29 cellular contexts compared by ENCODE assay signal in the genomic region with DNA sequence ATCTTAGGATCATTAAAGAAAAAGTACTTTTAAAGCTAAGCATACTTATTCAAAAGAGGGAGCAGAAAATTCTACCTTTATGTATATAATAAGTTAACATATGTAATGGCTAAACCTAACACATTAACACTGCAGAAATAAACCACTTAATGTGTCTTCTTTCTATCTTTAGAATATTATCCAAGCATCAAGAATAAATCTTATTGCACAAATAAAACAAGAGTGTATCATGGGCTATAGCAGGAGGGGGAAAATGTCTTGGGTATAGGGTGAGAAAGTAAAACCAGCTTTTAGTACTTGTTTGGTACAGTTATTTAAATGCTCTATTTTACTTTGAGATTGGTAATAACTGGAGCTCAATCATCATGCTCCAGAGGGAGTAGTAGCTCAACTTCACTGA. TPM values are rescaled to one million over a fixed set of nuclear protein-coding genes. Genes with fewer than 3 reads are reported as not detected.
A peak's percentile ranks its signal among the peaks of the same experiment; 100 is the strongest.
DNase-seq lines count a peak whose midpoint lies in the region; ATAC-seq and TF ChIP-seq lines count a peak whose summit lies in the region.
"Had no signal": no experiment of that assay in that cellular context is flagged by ENCODE, and none has a peak within 500 bp of the region (broad histone marks: within the 10 kb centered on the region; RNA-seq: fewer than 3 reads in every experiment).

No MANE protein-coding gene starts in this region.

- H3K27ac ChIP-seq in CD4-positive, alpha-beta T cell (ENCODE audit: low read depth, low read length): no peak overlapping the region
- H3K27ac ChIP-seq: brain microvascular endothelial cell, dorsolateral prefrontal cortex, esophagus muscularis mucosa, left lung, neural progenitor cell, parathyroid adenoma, stomach, vagina had no signal

- no peak for TF ChIP-seq CTCF in CD4-positive, alpha-beta T cell (IDR thresholded peaks at IDR 0.05)
- TF ChIP-seq CTCF in activated CD8-positive, alpha-beta T cell treated with anti-CD3 and anti-CD28 coated beads for 36 hours (IDR thresholded peaks at IDR 0.05): no peak
- no peak for TF ChIP-seq CTCF in natural killer cell (IDR thresholded peaks at IDR 0.05)

- peaks cover 43% of the 10 kb centered on the region for H3K36me3 Mint-ChIP-seq in activated CD4-positive, alpha-beta memory T cell treated with anti-CD3 and anti-CD28 coated beads for 36 hours
- H3K36me3 Mint-ChIP-seq in activated CD4-positive, alpha-beta memory T cell treated with anti-CD3 and anti-CD28 coated beads, Interleukin-2, amount 10 ng/mL, durations not matched to agents 7 days and 5 days (ENCODE audit: low read depth): peaks cover 61% of the 10 kb centered on the region
- H3K36me3 Mint-ChIP-seq in CD4-positive, alpha-beta T cell (ENCODE audit: low read depth): peaks cover 49% of the 10 kb centered on the region
- peaks cover 75% of the 10 kb centered on the region for H3K36me3 Mint-ChIP-seq in activated CD8-positive, alpha-beta T cell treated with anti-CD3 and anti-CD28 coated beads for 36 hours (ENCODE audit: low read depth)
- peaks cover 0 to 33% (median 19%) of the 10 kb centered on the region in 3 donors for H3K36me3 Mint-ChIP-seq in naive thymus-derived CD8-positive, alpha-beta T cell
- H3K36me3 Mint-ChIP-seq in natural killer cell: no peaks in the 10 kb centered on the region
- H3K36me3 Mint-ChIP-seq: memory B cell had no signal

- no peaks in the 10 kb centered on the region for H3K27me3 ChIP-seq in CD4-positive, alpha-beta T cell (ENCODE audit: control insufficient read depth, insufficient read depth, low read length)
- H3K27me3 ChIP-seq: brain microvascular endothelial cell, dorsolateral prefrontal cortex, esophagus muscularis mucosa, left lung, neural progenitor cell, stomach, vagina had no signal

- no peak for ATAC-seq in CD4-positive, alpha-beta T cell (ENCODE audit: poor library complexity)
- ATAC-seq in activated CD8-positive, alpha-beta T cell treated with anti-CD3 and anti-CD28 coated beads for 36 hours: no peak
- ATAC-seq in naive thymus-derived CD8-positive, alpha-beta T cell: no peak
- ATAC-seq in natural killer cell: no peak
- ATAC-seq: HepG2, left lung had no signal

- H3K4me3 Mint-ChIP-seq in activated CD4-positive, alpha-beta memory T cell treated with anti-CD3 and anti-CD28 coated beads for 36 hours: peak overlapping the region; percentile 30
- no peak overlapping the region for H3K4me3 Mint-ChIP-seq in activated CD4-positive, alpha-beta memory T cell treated with anti-CD3 and anti-CD28 coated beads, Interleukin-2, amount 10 ng/mL, durations not matched to agents 7 days and 5 days
- H3K4me3 Mint-ChIP-seq in CD4-positive, alpha-beta T cell: peak overlapping the region; percentile 23
- peak overlapping the region; percentile 38 for H3K4me3 Mint-ChIP-seq in activated CD8-positive, alpha-beta T cell treated with anti-CD3 and anti-CD28 coated beads for 36 hours
- H3K4me3 Mint-ChIP-seq in naive thymus-derived CD8-positive, alpha-beta T cell: peak overlapping the region in 6 of 10 donors; percentile 19 to 73 (median 48)
- H3K4me3 Mint-ChIP-seq in natural killer cell: no peak overlapping the region
- H3K4me3 Mint-ChIP-seq: activated CD8-positive, alpha-beta memory T cell treated with anti-CD3 and anti-CD28 coated beads, Interleukin-2, amount 10 ng/mL, durations not matched to agents 7 days and 5 days; memory B cell; neural progenitor cell had no signal

- POLR2A ChIA-PET in activated CD4-positive, alpha-beta memory T cell treated with anti-CD3 and anti-CD28 coated beads for 36 hours (lab: Charles Lee): interaction anchor here (0.9 to 2.7 kb wide), 2 partner anchors 9 to 13 kb away, joined by 4 to 10 read pairs; no protein-coding TSS in a partner anchor
- POLR2A ChIA-PET in activated CD4-positive, alpha-beta memory T cell treated with anti-CD3 and anti-CD28 coated beads, Interleukin-2, amount 10 ng/mL, durations not matched to agents 7 days and 5 days (lab: Charles Lee): interaction anchor here (1.2 to 4.9 kb wide), 4 partner anchors 9 to 161 kb away, joined by 3 to 19 read pairs (median 5); no protein-coding TSS in a partner anchor
- POLR2A ChIA-PET in CD4-positive, alpha-beta T cell (lab: Charles Lee): interaction anchor here (0.6 to 4.9 kb wide), 6 partner anchors 9 to 236 kb away, joined by 4 to 27 read pairs (median 4); no protein-coding TSS in a partner anchor
- POLR2A ChIA-PET in activated CD8-positive, alpha-beta T cell treated with anti-CD3 and anti-CD28 coated beads for 36 hours (lab: Charles Lee): interaction anchor here (1.3 to 3.0 kb wide), 4 partner anchors 9 to 154 kb away, joined by 3 to 8 read pairs (median 6); no protein-coding TSS in a partner anchor
- POLR2A ChIA-PET in naive thymus-derived CD8-positive, alpha-beta T cell (lab: Charles Lee): interaction anchor here (1.0 to 1.4 kb wide), 2 partner anchors 9 to 16 kb away, joined by 4 read pairs; no protein-coding TSS in a partner anchor

- peaks cover 94% of the 10 kb centered on the region for H3K4me1 Mint-ChIP-seq in activated CD4-positive, alpha-beta memory T cell treated with anti-CD3 and anti-CD28 coated beads for 36 hours (ENCODE audit: low read depth)
- H3K4me1 Mint-ChIP-seq in activated CD4-positive, alpha-beta memory T cell treated with anti-CD3 and anti-CD28 coated beads, Interleukin-2, amount 10 ng/mL, durations not matched to agents 7 days and 5 days: peaks cover 71% of the 10 kb centered on the region
- H3K4me1 Mint-ChIP-seq in CD4-positive, alpha-beta T cell (ENCODE audit: low read depth): peaks cover 92% of the 10 kb centered on the region
- H3K4me1 Mint-ChIP-seq in activated CD8-positive, alpha-beta T cell treated with anti-CD3 and anti-CD28 coated beads for 36 hours (ENCODE audit: low read depth): peaks cover 91% of the 10 kb centered on the region
- H3K4me1 Mint-ChIP-seq in naive thymus-derived CD8-positive, alpha-beta T cell: peaks cover 49 to 89% (median 80%) of the 10 kb centered on the region in 4 donors
- H3K4me1 Mint-ChIP-seq in natural killer cell: peaks cover 15 to 17% of the 10 kb centered on the region in 2 donors
- H3K4me1 Mint-ChIP-seq: memory B cell had no signal

- no peaks in the 10 kb centered on the region for H3K9me3 ChIP-seq in CD4-positive, alpha-beta T cell (ENCODE audit: control insufficient read depth, low read length)
- H3K9me3 ChIP-seq: Caco-2, esophagus muscularis mucosa, left lung, stomach, vagina had no signal

- no peak for DNase-seq in activated CD4-positive, alpha-beta memory T cell treated with anti-CD3 and anti-CD28 coated beads for 36 hours
- no peak for DNase-seq in activated CD4-positive, alpha-beta memory T cell treated with anti-CD3 and anti-CD28 coated beads, Interleukin-2, amount 10 ng/mL, durations not matched to agents 7 days and 5 days
- no peak for DNase-seq in CD4-positive, alpha-beta T cell
- DNase-seq in activated CD8-positive, alpha-beta T cell treated with anti-CD3 and anti-CD28 coated beads for 36 hours: no peak
- no peak for DNase-seq in naive thymus-derived CD8-positive, alpha-beta T cell
- DNase-seq in activated CD4-positive, CD25-positive, alpha-beta regulatory T cell treated with anti-CD3 and anti-CD28 coated beads, Interleukin-2, amount 50 U/mL, for 72 hours: no peak
- no peak for DNase-seq in mucosa of gallbladder (ENCODE audit: low spot score)
- no peak for DNase-seq in natural killer cell
- DNase-seq: activated CD8-positive, alpha-beta memory T cell treated with anti-CD3 and anti-CD28 coated beads, Interleukin-2, amount 10 ng/mL, durations not matched to agents 7 days and 5 days; activated effector memory CD4-positive, alpha-beta T cell treated with Interleukin-2 at 50 U/mL for 16 hours; amygdala; brain microvascular endothelial cell; Caco-2; cerebellar nuclear complex; dorsolateral prefrontal cortex; foreskin fibroblast; left lung; MM.1S; NCI-H1105 treated with DMSO at 0.1 percent for 48 hours; NCI-H187 treated with DMSO at 0.1 percent for 48 hours; NCI-H2171; RPMI8226; stomach had no signal

- intact Hi-C loops in activated CD4-positive, alpha-beta memory T cell treated with anti-CD3 and anti-CD28 coated beads for 36 hours (cut with micrococcal nuclease): loop anchor here (5.0 kb wide), 4 partner anchors 34 to 1336 kb away; no protein-coding TSS in a partner anchor
- intact Hi-C loops in CD4-positive, alpha-beta T cell (cut with DNase I, micrococcal nuclease): loop anchor here in 1 of 2 experiments (2.0 kb wide), 1 partner anchor 13 kb away; no protein-coding TSS in a partner anchor
- intact Hi-C loops in activated CD8-positive, alpha-beta T cell treated with anti-CD3 and anti-CD28 coated beads for 36 hours (cut with micrococcal nuclease): loop anchor here (5.0 kb wide), 2 partner anchors 34 to 154 kb away; no protein-coding TSS in a partner anchor
- intact Hi-C loops in natural killer cell (cut with micrococcal nuclease): no loop called here

- H3K27ac Mint-ChIP-seq in activated CD4-positive, alpha-beta memory T cell treated with anti-CD3 and anti-CD28 coated beads for 36 hours: peak overlapping the region; percentile 83
- H3K27ac Mint-ChIP-seq in activated CD4-positive, alpha-beta memory T cell treated with anti-CD3 and anti-CD28 coated beads, Interleukin-2, amount 10 ng/mL, durations not matched to agents 7 days and 5 days: no peak overlapping the region
- H3K27ac Mint-ChIP-seq in CD4-positive, alpha-beta T cell: peak overlapping the region; percentile 69
- peak overlapping the region; percentile 91 for H3K27ac Mint-ChIP-seq in activated CD8-positive, alpha-beta T cell treated with anti-CD3 and anti-CD28 coated beads for 36 hours
- H3K27ac Mint-ChIP-seq in naive thymus-derived CD8-positive, alpha-beta T cell: peak overlapping the region in 7 of 10 donors; percentile 7 to 95 (median 47)
- no peak overlapping the region for H3K27ac Mint-ChIP-seq in natural killer cell
- H3K27ac Mint-ChIP-seq: activated CD8-positive, alpha-beta memory T cell treated with anti-CD3 and anti-CD28 coated beads, Interleukin-2, amount 10 ng/mL, durations not matched to agents 7 days and 5 days; memory B cell; neural progenitor cell had no signal

- no peaks in the 10 kb centered on the region for H3K9me3 Mint-ChIP-seq in activated CD4-positive, alpha-beta memory T cell treated with anti-CD3 and anti-CD28 coated beads for 36 hours
- H3K9me3 Mint-ChIP-seq in activated CD4-positive, alpha-beta memory T cell treated with anti-CD3 and anti-CD28 coated beads, Interleukin-2, amount 10 ng/mL, durations not matched to agents 7 days and 5 days: no peaks in the 10 kb centered on the region
- H3K9me3 Mint-ChIP-seq in CD4-positive, alpha-beta T cell: no peaks in the 10 kb centered on the region
- H3K9me3 Mint-ChIP-seq in activated CD8-positive, alpha-beta T cell treated with anti-CD3 and anti-CD28 coated beads for 36 hours: no peaks in the 10 kb centered on the region
- H3K9me3 Mint-ChIP-seq in naive thymus-derived CD8-positive, alpha-beta T cell: peaks cover 0 to under 1% (median 0%) of the 10 kb centered on the region in 9 donors
- no peaks in the 10 kb centered on the region for H3K9me3 Mint-ChIP-seq in natural killer cell
- H3K9me3 Mint-ChIP-seq: memory B cell, neural progenitor cell had no signal

- no peaks in the 10 kb centered on the region for H3K27me3 Mint-ChIP-seq in activated CD4-positive, alpha-beta memory T cell treated with anti-CD3 and anti-CD28 coated beads for 36 hours
- H3K27me3 Mint-ChIP-seq in activated CD4-positive, alpha-beta memory T cell treated with anti-CD3 and anti-CD28 coated beads, Interleukin-2, amount 10 ng/mL, durations not matched to agents 7 days and 5 days: no peaks in the 10 kb centered on the region
- H3K27me3 Mint-ChIP-seq in CD4-positive, alpha-beta T cell: no peaks in the 10 kb centered on the region
- no peaks in the 10 kb centered on the region for H3K27me3 Mint-ChIP-seq in activated CD8-positive, alpha-beta T cell treated with anti-CD3 and anti-CD28 coated beads for 36 hours
- no peaks in the 10 kb centered on the region for H3K27me3 Mint-ChIP-seq in naive thymus-derived CD8-positive, alpha-beta T cell
- H3K27me3 Mint-ChIP-seq in natural killer cell (ENCODE audit: low read depth in 2 of 2): no peaks in the 10 kb centered on the region
- H3K27me3 Mint-ChIP-seq: activated CD8-positive, alpha-beta memory T cell treated with anti-CD3 and anti-CD28 coated beads, Interleukin-2, amount 10 ng/mL, durations not matched to agents 7 days and 5 days had no signal

- CTCF ChIA-PET in activated CD4-positive, alpha-beta memory T cell treated with anti-CD3 and anti-CD28 coated beads for 36 hours (lab: Charles Lee): interaction anchor here (0.9 to 1.7 kb wide), 8 partner anchors 9 to 230 kb away, joined by 3 to 8 read pairs (median 3); no protein-coding TSS in a partner anchor
- CTCF ChIA-PET in activated CD4-positive, alpha-beta memory T cell treated with anti-CD3 and anti-CD28 coated beads, Interleukin-2, amount 10 ng/mL, durations not matched to agents 7 days and 5 days (lab: Charles Lee): interaction anchor here (1.0 to 1.3 kb wide), 6 partner anchors 8 to 254 kb away, joined by 3 to 8 read pairs (median 3); no protein-coding TSS in a partner anchor
- CTCF ChIA-PET in CD4-positive, alpha-beta T cell (lab: Charles Lee): interaction anchor here (1.0 kb wide), 2 partner anchors 9 to 80 kb away, joined by 3 read pairs; no protein-coding TSS in a partner anchor
- CTCF ChIA-PET in activated CD8-positive, alpha-beta T cell treated with anti-CD3 and anti-CD28 coated beads for 36 hours (lab: Charles Lee): interaction anchor here (0.7 to 2.4 kb wide), 10 partner anchors 11 to 154 kb away, joined by 3 to 10 read pairs (median 3); no protein-coding TSS in a partner anchor

RNA-seq across cellular contexts. Expression of a gene that starts 10.9 kb away (rescaled TPM):
- 10 to 100 TPM; 75.1 to 78.5 TPM for total RNA-seq in activated CD4-positive, alpha-beta memory T cell treated with anti-CD3 and anti-CD28 coated beads for 36 hours
- total RNA-seq in activated CD4-positive, alpha-beta memory T cell treated with anti-CD3 and anti-CD28 coated beads, Interleukin-2, amount 10 ng/mL, durations not matched to agents 7 days and 5 days: 10 to 100 TPM; 57.6 to 61.3 TPM
- 10 to 100 TPM; 84.8 to 88.6 TPM for total RNA-seq in CD4-positive, alpha-beta T cell
- total RNA-seq in activated CD8-positive, alpha-beta T cell treated with anti-CD3 and anti-CD28 coated beads for 36 hours: 10 to 100 TPM; 84.4 to 87.9 TPM
- total RNA-seq in naive thymus-derived CD8-positive, alpha-beta T cell: 10 to 100 TPM; 90.6 to 97.3 TPM
- polyA plus RNA-seq in naive thymus-derived CD8-positive, alpha-beta T cell: 1 to 10 TPM; 1.3 to 5.8 (median 3.3) TPM
- total RNA-seq in mucosa of gallbladder: 127 TPM
- total RNA-seq in natural killer cell: 10 to 100 TPM; 19.6 to 29.0 (median 20.4) TPM

Comparison
In these comparisons a context has a peak if more than half of its experiments do, and no peak if none do; other contexts are left out.
1. H3K27ac Mint-ChIP-seq: peak in activated CD4-positive, alpha-beta memory T cell treated with anti-CD3 and anti-CD28 coated beads for 36 hours (single experiment), CD4-positive, alpha-beta T cell (single experiment), activated CD8-positive, alpha-beta T cell treated with anti-CD3 and anti-CD28 coated beads for 36 hours (single experiment) and naive thymus-derived CD8-positive, alpha-beta T cell (7 of 10); none in activated CD4-positive, alpha-beta memory T cell treated with anti-CD3 and anti-CD28 coated beads, Interleukin-2, amount 10 ng/mL, durations not matched to agents 7 days and 5 days (single experiment) and natural killer cell (0 of 2).
2. H3K4me3 Mint-ChIP-seq: peak in activated CD4-positive, alpha-beta memory T cell treated with anti-CD3 and anti-CD28 coated beads for 36 hours (single experiment), CD4-positive, alpha-beta T cell (single experiment), activated CD8-positive, alpha-beta T cell treated with anti-CD3 and anti-CD28 coated beads for 36 hours (single experiment) and naive thymus-derived CD8-positive, alpha-beta T cell (6 of 10); none in activated CD4-positive, alpha-beta memory T cell treated with anti-CD3 and anti-CD28 coated beads, Interleukin-2, amount 10 ng/mL, durations not matched to agents 7 days and 5 days (single experiment) and natural killer cell (single experiment).